Comparison of ENCODE assay signal across 8 cellular contexts in genomic region chr17:27203241-27203640, GRCh38.
"Had no signal": no experiment of that assay in that cellular context is flagged by ENCODE, and none has a peak within 500 bp of the region (broad histone marks: within the 10 kb centered on the region; RNA-seq: fewer than 3 reads in every experiment).

No MANE protein-coding gene starts in this region.

- H2AFZ ChIP-seq: GM23338 had no signal

- DNase-seq: H9, HCEC 1CT, IMR-90 had no signal

- H3K4me3 ChIP-seq: GM23338, K562 had no signal

- FAIRE-seq: H1, H54, HTR-8/SVneo, K562 had no signal

- ATAC-seq: GM23338, K562 had no signal

- H3K4me2 ChIP-seq: GM23338 had no signal
